In genomic region chr13:60135344-60135743, GRCh38 we compare ENCODE assay signal across 16 cellular contexts. TPM values are rescaled to one million over a fixed set of nuclear protein-coding genes. Genes with fewer than 3 reads are reported as not detected.
DNase-seq lines count a peak whose midpoint lies in the region; ATAC-seq and TF ChIP-seq lines count a peak whose summit lies in the region.
"Had no signal": no experiment of that assay in that cellular context is flagged by ENCODE, and none has a peak within 500 bp of the region (broad histone marks: within the 10 kb centered on the region; RNA-seq: fewer than 3 reads in every experiment).

No MANE protein-coding gene starts in this region.

- peak overlapping the region; percentile 13; the same call in 1 of the 2 replicates for H2AFZ ChIP-seq in SK-N-SH (ENCODE audit: low read depth)
- no peak overlapping the region for H2AFZ ChIP-seq in mesenchymal stem cell (ENCODE audit: low read depth, low read length)

- no peak overlapping the region for H2BK12ac ChIP-seq in mesenchymal stem cell (ENCODE audit: low read length in 2 of 2)

- H3K4me1 ChIP-seq in SK-N-SH (ENCODE audit: control insufficient read depth in 1 of 2, insufficient read depth in 2 of 2, low read depth in 1 of 2, low read length in 1 of 2) (peaks cover 0 to 20% of the 10 kb centered on the region in 2 experiments; a peak in 3 of 4 replicates), mesenchymal stem cell (ENCODE audit: control insufficient read depth, insufficient read depth, low read depth, low read length) (no peaks in the 10 kb centered on the region)

- no peak overlapping the region for H4K8ac ChIP-seq in mesenchymal stem cell (ENCODE audit: low read length)

- ATAC-seq in SK-N-SH treated with all-trans-retinoic acid at 6 μM for 48 hours, result no peak; the same call in 2 of the 3 replicates
- no peak for ATAC-seq in GM19328 (IDR thresholded peaks at IDR 0.05; ENCODE audit: unreplicated experiment)

- no peaks in the 10 kb centered on the region for H3K9me3 ChIP-seq in SK-N-SH
- no peaks in the 10 kb centered on the region for H3K9me3 ChIP-seq in mesenchymal stem cell (ENCODE audit: control insufficient read depth, low read length)

- H3F3A ChIP-seq in SK-N-SH (replicated peaks; ENCODE audit: insufficient read depth), result peaks cover 9% of the 10 kb centered on the region

- TF ChIP-seq CTCF in SK-N-SH (IDR thresholded peaks at IDR 0.05) (no peak), WI38 (IDR thresholded peaks at IDR 0.05; ENCODE audit: low read depth, low read length) (no peak), GM20000 (IDR thresholded peaks at IDR 0.05; ENCODE audit: extremely low read depth, missing control alignments) (no peak)

- H3K27me3 ChIP-seq in SK-N-SH (ENCODE audit: insufficient read depth), result no peaks in the 10 kb centered on the region
- H3K27me3 ChIP-seq in mesenchymal stem cell (ENCODE audit: control insufficient read depth in 1 of 2, insufficient read depth in 1 of 2, low read length in 2 of 2), result no peaks in the 10 kb centered on the region

- TF ChIP-seq EP300 in SK-N-SH (IDR thresholded peaks at IDR 0.05; ENCODE audit: borderline replicate concordance in 1 of 2, low read depth in 1 of 2, low read length in 1 of 2), result no peak

- H4K91ac ChIP-seq in mesenchymal stem cell (ENCODE audit: low read length), result no peak overlapping the region

- H3K9me2 ChIP-seq in SK-N-SH, result no peaks in the 10 kb centered on the region

- H2BK120ac ChIP-seq in mesenchymal stem cell (ENCODE audit: low read depth, low read length), result no peak overlapping the region

- H2BK15ac ChIP-seq in mesenchymal stem cell (ENCODE audit: low read depth, poor library complexity, severe bottlenecking), result no peak overlapping the region

- H3K36me3 ChIP-seq in SK-N-SH (replicated peaks in 1 of 2; ENCODE audit: control insufficient read depth in 1 of 2, insufficient read depth in 2 of 2, low read length in 1 of 2), result peaks cover 0 to 7% of the 10 kb centered on the region in 2 experiments
- H3K36me3 ChIP-seq in mesenchymal stem cell (ENCODE audit: control insufficient read depth in 1 of 2, insufficient read depth in 2 of 2, low read depth in 1 of 2, low read length in 2 of 2), result peaks cover 0 to 3% of the 10 kb centered on the region in 2 experiments

- DNase-seq in SK-N-SH, result no peak
- peak; percentile 33 for DNase-seq in mesenchymal stem cell
- DNase-seq in GM20000 (ENCODE audit: low spot score), result no peak
- no peak for DNase-seq in COR-L47 (lab: John Stamatoyannopoulos, UW)
- DNase-seq in NCI-H510A (lab: John Stamatoyannopoulos, UW), result no peak
- DNase-seq: 8988T, C1 segment of cervical spinal cord, GDM1, MM.1S, NCI-H1105, NCI-H1694, OCI-M1, SHP77 treated with DMSO at 0.1 percent for 48 hours had no signal

- no peak overlapping the region for H3K18ac ChIP-seq in mesenchymal stem cell (ENCODE audit: low read depth in 1 of 2, low read length in 2 of 2)

- H2AK5ac ChIP-seq in mesenchymal stem cell (ENCODE audit: low read length, severe bottlenecking), result no peak overlapping the region

- H3K9ac ChIP-seq in SK-N-SH (no peak overlapping the region), mesenchymal stem cell (ENCODE audit: low read length) (no peak overlapping the region)

- CTCF ChIA-PET in SK-N-SH (lab: Yijun Ruan, JAX), result interaction anchor here (0.8 kb wide), 1 partner anchor 10 kb away, joined by 3 read pairs; no protein-coding TSS in a partner anchor

- WGBS in SK-N-SH (ENCODE audit: low lambda C conversion rate), result 86% methylated on average over 1 of the region's 1 CpG
- WGBS in mesenchymal stem cell, result no CpG with 5 or more reads among the region's 1 CpG

- no peak for TF ChIP-seq RAD21 in SK-N-SH (IDR thresholded peaks at IDR 0.05; ENCODE audit: low read length)

- H3K14ac ChIP-seq in mesenchymal stem cell (ENCODE audit: low read length in 2 of 2), result no peak overlapping the region

- no peak overlapping the region for H3K23ac ChIP-seq in mesenchymal stem cell (ENCODE audit: low read length in 2 of 2)

- POLR2A ChIA-PET in SK-N-SH (lab: Yijun Ruan, JAX), result no interaction called here

- H3K4me3 ChIP-seq in SK-N-SH (ENCODE audit: low read depth in 2 of 2, low read length in 1 of 2) (peak overlapping the region in 1 of 2 experiments; percentile 16; a peak in 1 of 4 replicates), WI38 (ENCODE audit: low read depth, low read length) (peak overlapping the region; percentile 9; the same call in 1 of the 2 replicates), mesenchymal stem cell (ENCODE audit: insufficient read depth in 1 of 2, low read depth in 1 of 2, low read length in 2 of 2) (no peak overlapping the region)

- H3K79me1 ChIP-seq in mesenchymal stem cell (replicated peaks; ENCODE audit: low read length, poor library complexity, severe bottlenecking), result peaks cover 3% of the 10 kb centered on the region

- peaks cover 98% of the 10 kb centered on the region for H3K79me2 ChIP-seq in SK-N-SH (ENCODE audit: insufficient read depth)

- H2BK5ac ChIP-seq in mesenchymal stem cell (ENCODE audit: low read depth, low read length, poor library complexity, severe bottlenecking), result no peak overlapping the region

- H3K4me2 ChIP-seq in SK-N-SH (0 out of 2 replicates have a peak overlapping the region, but pooled peaks have one; percentile 3), mesenchymal stem cell (ENCODE audit: low read length, poor library complexity, severe bottlenecking) (no peak overlapping the region)

- H3K27ac ChIP-seq in SK-N-SH (ENCODE audit: low read depth in 2 of 2, low read length in 1 of 2), result no peak overlapping the region
- H3K27ac ChIP-seq in mesenchymal stem cell (ENCODE audit: low read length, poor library complexity, severe bottlenecking), result no peak overlapping the region

- H3K4ac ChIP-seq in mesenchymal stem cell (ENCODE audit: low read depth in 1 of 2, low read length in 2 of 2), result no peak overlapping the region

- H4K20me1 ChIP-seq in SK-N-SH (ENCODE audit: insufficient read depth), result peaks cover 7% of the 10 kb centered on the region; the same call in 1 of the 2 replicates

TF ChIP-seq in SK-N-SH, 30 proteins besides CTCF, POLR2A, EP300 and RAD21 (continues in another document):
- no peak for TF ChIP-seq SMC3 (IDR thresholded peaks at IDR 0.05; ENCODE audit: low read depth, low read length)
- no peak for TF ChIP-seq USF1 (IDR thresholded peaks at IDR 0.05; ENCODE audit: borderline replicate concordance, low read depth)
- no peak for TF ChIP-seq MEF2A (IDR thresholded peaks at IDR 0.05; ENCODE audit: borderline replicate concordance, low read depth)
- no peak for TF ChIP-seq YY1 (IDR thresholded peaks at IDR 0.05; ENCODE audit: low read depth)
- TF ChIP-seq RCOR1 (IDR thresholded peaks at IDR 0.05; ENCODE audit: low read length), result no peak

TF ChIP-seq in SK-N-SH treated with all-trans-retinoic acid at 6 μM for 48 hours, 23 proteins besides CTCF, POLR2A, EP300 and RAD21 (continues in another document):
- TF ChIP-seq POU6F1 (CRISPR knock-in tag; IDR thresholded peaks at IDR 0.05; ENCODE audit: borderline replicate concordance, low read depth), result no peak
- no peak for TF ChIP-seq RARB (CRISPR knock-in tag; IDR thresholded peaks at IDR 0.05)
- no peak for TF ChIP-seq TCF4 (CRISPR knock-in tag; IDR thresholded peaks at IDR 0.05; ENCODE audit: borderline replicate concordance)
- TF ChIP-seq ZNF8 (CRISPR knock-in tag; IDR thresholded peaks at IDR 0.05), result no peak
- TF ChIP-seq ZNF70 (CRISPR knock-in tag; IDR thresholded peaks at IDR 0.05), result no peak
- TF ChIP-seq ZFP3 (CRISPR knock-in tag; IDR thresholded peaks at IDR 0.05), result no peak
- TF ChIP-seq GLIS3 (CRISPR knock-in tag; IDR thresholded peaks at IDR 0.05), result no peak
- TF ChIP-seq TSHZ2 (CRISPR knock-in tag; IDR thresholded peaks at IDR 0.05), result no peak

RNA-seq across cellular contexts. Expression of gene DIAPH3, which starts 28.4 kb away (rescaled TPM):
- polyA plus RNA-seq in SK-N-SH (2012; rRNA removed), result 5.4 TPM in 2 replicates
- polyA plus RNA-seq in SK-N-SH (2012; cell fraction: cytosol; rRNA removed), result 7.3 and 9.8 TPM in 2 replicates
- polyA plus RNA-seq in SK-N-SH (2012; cell fraction: nucleus; rRNA removed), result 3.6 and 5.8 TPM in 2 replicates
- polyA plus RNA-seq in mesenchymal stem cell (2013, experiment 1 of 2), result 2.7 TPM
- polyA plus RNA-seq in mesenchymal stem cell (2013, experiment 2 of 2), result 2.9 TPM
